In genomic region chr3:51671090-51672082, GRCh38 we compare ENCODE assay signal across 8 cellular contexts. TPM values are rescaled to one million over a fixed set of nuclear protein-coding genes. Genes with fewer than 3 reads are reported as not detected.
DNase-seq lines count a peak whose midpoint lies in the region; ATAC-seq and TF ChIP-seq lines count a peak whose summit lies in the region.

Gene TEX264, plus strand, starts transcription at chr3:51671252. Its CDS starts 3,053 bp downstream, at chr3:51674305.

- WGBS in testis, 2 donors: 0% methylated on average over 31 to 97 of the region's 99 CpGs

- ATAC-seq in GM21825 (IDR thresholded peaks at IDR 0.05; ENCODE audit: unreplicated experiment): peak; percentile 66

- peaks cover 73% of the 10 kb centered on the region for H3K4me1 Mint-ChIP-seq in activated naive CD4-positive, alpha-beta T cell treated with anti-CD3 and anti-CD28 coated beads, Interleukin-2, amount 50 U/mL, for 24 hours

- no peaks in the 10 kb centered on the region for H3K36me3 ChIP-seq in ES-I3 (ENCODE audit: insufficient read depth, low read length)
- H3K36me3 ChIP-seq in osteoblast (ENCODE audit: insufficient read depth, low read length): no peaks in the 10 kb centered on the region
- no peaks in the 10 kb centered on the region for H3K36me3 ChIP-seq in testis (ENCODE audit: low read depth, missing control alignments)

- H3K4me3 ChIP-seq in osteoblast (ENCODE audit: insufficient read depth, low read length) (peak within 1 kb of the TSS; percentile 92), testis (peak within 1 kb of the TSS; percentile 76 to 99)

- peak within 1 kb of the TSS; percentile 91 for H3K4me3 Mint-ChIP-seq in activated naive CD4-positive, alpha-beta T cell treated with anti-CD3 and anti-CD28 coated beads, Interleukin-2, amount 50 U/mL, for 24 hours

- H3K9ac ChIP-seq in ES-I3 (ENCODE audit: low read depth, low read length): peak within 1 kb of the TSS; percentile 92

- H3K27me3 ChIP-seq in osteoblast (ENCODE audit: insufficient read depth, low read length): no peaks in the 10 kb centered on the region
- no peaks in the 10 kb centered on the region for H3K27me3 ChIP-seq in testis

- peak within 1 kb of the TSS; percentile 79 for H2AFZ ChIP-seq in osteoblast (ENCODE audit: low read length)

- H3K9me3 Mint-ChIP-seq in activated naive CD4-positive, alpha-beta T cell treated with anti-CD3 and anti-CD28 coated beads, Interleukin-2, amount 50 U/mL, for 24 hours: no peaks in the 10 kb centered on the region

- TF ChIP-seq POLR2A in testis (IDR thresholded peaks at IDR 0.05): peak; percentile 37

- peaks cover 29% of the 10 kb centered on the region for H4K20me1 ChIP-seq in osteoblast (ENCODE audit: insufficient read depth, low read length)

- peaks cover 11% of the 10 kb centered on the region for H3K36me3 Mint-ChIP-seq in activated naive CD4-positive, alpha-beta T cell treated with anti-CD3 and anti-CD28 coated beads, Interleukin-2, amount 50 U/mL, for 24 hours

- no peak for TF ChIP-seq CTCF in osteoblast (IDR thresholded peaks at IDR 0.05; ENCODE audit: extremely low read depth, low read depth, low read length)
- TF ChIP-seq CTCF in testis (IDR thresholded peaks at IDR 0.05): no peak

- no peaks in the 10 kb centered on the region for H3K27me3 Mint-ChIP-seq in activated naive CD4-positive, alpha-beta T cell treated with anti-CD3 and anti-CD28 coated beads, Interleukin-2, amount 50 U/mL, for 24 hours

- peaks cover 6% of the 10 kb centered on the region for H3K4me1 ChIP-seq in ES-I3 (ENCODE audit: insufficient read depth, low read length)
- H3K4me1 ChIP-seq in osteoblast (ENCODE audit: insufficient read depth, low read length): peaks cover 31% of the 10 kb centered on the region
- H3K4me1 ChIP-seq in testis: peaks cover 20% of the 10 kb centered on the region

- peak within 1 kb of the TSS; percentile 85 for H3K27ac Mint-ChIP-seq in activated naive CD4-positive, alpha-beta T cell treated with anti-CD3 and anti-CD28 coated beads, Interleukin-2, amount 50 U/mL, for 24 hours

- peak within 1 kb of the TSS; percentile 91 for H3K4me2 ChIP-seq in osteoblast (ENCODE audit: insufficient read depth, low read length)

- peaks cover 17% of the 10 kb centered on the region for H3K79me2 ChIP-seq in osteoblast (ENCODE audit: insufficient read depth, low read length)

- intact Hi-C loops in testis (cut with DNase I; ENCODE audit: low total_unique reads): loop anchor here (5.0 kb wide), 1 partner anchor 169 kb away; the partner anchor contains the start of gene DCAF1

- no peaks in the 10 kb centered on the region for H3K9me3 ChIP-seq in ES-I3 (ENCODE audit: control insufficient read depth, insufficient read depth, low read length)
- no peaks in the 10 kb centered on the region for H3K9me3 ChIP-seq in osteoblast (ENCODE audit: low read depth, low read length)
- H3K9me3 ChIP-seq in testis: no peaks in the 10 kb centered on the region

- H3K27ac ChIP-seq in osteoblast (ENCODE audit: low read depth, low read length) (peak within 1 kb of the TSS; percentile 54), testis (peak within 1 kb of the TSS; percentile 83 to 92)

- peak; percentile 74 to 87 for DNase-seq in Kasumi-1 (lab: John Stamatoyannopoulos, UW)
- DNase-seq in SKM-1 (lab: John Stamatoyannopoulos, UW; ENCODE audit: unreplicated experiment): peak; percentile 76
- peak; percentile 90 for DNase-seq in glomerular visceral epithelial cell (ENCODE audit: extremely low spot score)
- DNase-seq in osteoblast (ENCODE audit: insufficient read length, low spot score, missing footprints): peak; percentile 99
- DNase-seq in testis: peak; percentile 93

RNA-seq across cellular contexts. Expression of gene TEX264, which starts in this region (rescaled TPM):
- 55.4 and 56.1 TPM in 2 replicates for total RNA-seq in osteoblast
- total RNA-seq in testis: 100 to 1,000 TPM; 241 to 251 TPM
- polyA plus RNA-seq in testis (ENCODE audit: insufficient read depth, low read depth, low replicate concordance): 252 TPM

Comparison
In these comparisons a context has a peak if more than half of its experiments do, and no peak if none do; other contexts are left out.
1. Peak in every context shown above with its lines: DNase-seq, ATAC-seq, H3K4me3 ChIP-seq and H3K27ac ChIP-seq.